18 cellular contexts compared by ENCODE assay signal in genomic region chr3:65568497-65568896, GRCh38.
A peak's percentile ranks its signal among the peaks of the same experiment; 100 is the strongest.
DNase-seq lines count a peak whose midpoint lies in the region; ATAC-seq and TF ChIP-seq lines count a peak whose summit lies in the region.
"Had no signal": no experiment of that assay in that cellular context is flagged by ENCODE, and none has a peak within 500 bp of the region (broad histone marks: within the 10 kb centered on the region; RNA-seq: fewer than 3 reads in every experiment).

No MANE protein-coding gene starts in this region.

- H3K4me3 ChIP-seq in heart right ventricle = no peak overlapping the region
- no peak overlapping the region for H3K4me3 ChIP-seq in osteoblast (ENCODE audit: insufficient read depth, low read length)
- H3K4me3 ChIP-seq in mucosa of descending colon = no peak overlapping the region
- H3K4me3 ChIP-seq: GM23248, MG63 had no signal

- DNase-seq in Right ventricle myocardium inferior (ENCODE audit: missing footprints) = no peak
- no peak for DNase-seq in cardiac septum (ENCODE audit: low spot score)
- DNase-seq in heart right ventricle = peak in 1 of 2 donors; percentile 55
- no peak for DNase-seq in osteoblast (ENCODE audit: insufficient read length, low spot score, missing footprints)
- DNase-seq in mucosa of descending colon = no peak
- no peak for DNase-seq in NCI-H345 (lab: John Stamatoyannopoulos, UW)
- DNase-seq: CD4-positive, alpha-beta T cell; GM23248; Karpas-422; MG63; NCI-H1417; NCI-H187; NCI-H2107; NCI-H524; PC-3; RPMI8226 had no signal

- H3K27me3 ChIP-seq in heart right ventricle (no peaks in the 10 kb centered on the region), osteoblast (ENCODE audit: insufficient read depth, low read length) (no peaks in the 10 kb centered on the region)
- H3K27me3 ChIP-seq: MG63 had no signal

- H4K20me1 ChIP-seq in osteoblast (ENCODE audit: insufficient read depth, low read length) = peaks cover 42% of the 10 kb centered on the region

- peak; percentile 88 for ATAC-seq in Right ventricle myocardium inferior
- peak; percentile 75 to 98 (median 92) for ATAC-seq in heart right ventricle
- no peak for ATAC-seq in mucosa of descending colon
- ATAC-seq in HG03045 (IDR thresholded peaks at IDR 0.05; ENCODE audit: unreplicated experiment) = no peak
- ATAC-seq: HCT116, PC-3 had no signal

- peaks cover 20% of the 10 kb centered on the region for H3K79me2 ChIP-seq in osteoblast (ENCODE audit: insufficient read depth, low read length)

- peaks cover 0 to 60% (median 29%) of the 10 kb centered on the region in 9 donors for H3K4me1 ChIP-seq in heart right ventricle
- H3K4me1 ChIP-seq in osteoblast (ENCODE audit: insufficient read depth, low read length) = peaks cover 10% of the 10 kb centered on the region
- no peaks in the 10 kb centered on the region for H3K4me1 ChIP-seq in mucosa of descending colon (ENCODE audit: low read depth)

- H3K27ac ChIP-seq in heart right ventricle (peak overlapping the region in 9 of 10 donors; percentile 21 to 76 (median 70)), osteoblast (ENCODE audit: low read depth, low read length) (peak overlapping the region; percentile 23)
- H3K27ac ChIP-seq: GM23248 had no signal

- no peak overlapping the region for H2AFZ ChIP-seq in osteoblast (ENCODE audit: low read length)
- H2AFZ ChIP-seq: GM23248 had no signal

- H3K36me3 ChIP-seq in heart right ventricle = no peaks in the 10 kb centered on the region
- no peaks in the 10 kb centered on the region for H3K36me3 ChIP-seq in osteoblast (ENCODE audit: insufficient read depth, low read length)
- no peaks in the 10 kb centered on the region for H3K36me3 ChIP-seq in mucosa of descending colon (ENCODE audit: low read depth)
- H3K36me3 ChIP-seq: MG63 had no signal

- TF ChIP-seq CTCF in heart right ventricle (IDR thresholded peaks at IDR 0.05) = no peak
- no peak for TF ChIP-seq CTCF in osteoblast (IDR thresholded peaks at IDR 0.05; ENCODE audit: extremely low read depth, low read depth, low read length)
- TF ChIP-seq CTCF in mucosa of descending colon (IDR thresholded peaks at IDR 0.05) = no peak

- 49 to 73% methylated on average over 3 of the region's 3 CpGs for WGBS in heart right ventricle, 2 donors

- H3K9me3 ChIP-seq in heart right ventricle (peaks cover 0 to 3% (median 1%) of the 10 kb centered on the region in 11 donors), osteoblast (ENCODE audit: low read depth, low read length) (no peaks in the 10 kb centered on the region), mucosa of descending colon (peaks cover under 1% of the 10 kb centered on the region)

- H3K4me2 ChIP-seq in osteoblast (ENCODE audit: insufficient read depth, low read length) = no peak overlapping the region

- intact Hi-C loops in Right ventricle myocardium inferior (cut with DNase I) (no loop called here), cardiac septum (cut with DNase I) (no loop called here), heart right ventricle (cut with DNase I) (no loop called here), mucosa of descending colon (cut with DNase I, micrococcal nuclease) (no loop called here)

Comparison
In these comparisons a context has a peak if more than half of its experiments do, and no peak if none do; other contexts are left out.
1. ATAC-seq: peak in Right ventricle myocardium inferior (single experiment) and heart right ventricle (8 of 8); none in mucosa of descending colon (single experiment) and HG03045 (single experiment).